ENCODE assay signal across 20 cellular contexts in genomic region chr19:42214810-42215209, GRCh38. TPM values are rescaled to one million over a fixed set of nuclear protein-coding genes. Genes with fewer than 3 reads are reported as not detected.
DNase-seq lines count a peak whose midpoint lies in the region; ATAC-seq, FAIRE-seq and TF ChIP-seq lines count a peak whose summit lies in the region.
"Had no signal": no experiment of that assay in that cellular context is flagged by ENCODE, and none has a peak within 500 bp of the region (broad histone marks: within the 10 kb centered on the region; RNA-seq: fewer than 3 reads in every experiment).

No MANE protein-coding gene starts in this region.

- H3K27ac ChIP-seq in KMS-11: no peak overlapping the region
- H3K27ac ChIP-seq in GM12878 (ENCODE audit: control insufficient read depth, insufficient read depth): no peak overlapping the region
- no peak overlapping the region for H3K27ac ChIP-seq in neural progenitor cell
- no peak overlapping the region for H3K27ac ChIP-seq in caudate nucleus (ENCODE audit: low read depth, low read length)
- H3K27ac ChIP-seq in upper lobe of right lung: no peak overlapping the region
- H3K27ac ChIP-seq: body of pancreas, uterus had no signal

- intact Hi-C loops in GM12878 (cut with micrococcal nuclease; ENCODE audit: unreplicated experiment) (no loop called here), upper lobe of right lung (cut with DNase I) (no loop called here)

- H4K20me1 ChIP-seq in KMS-11 (ENCODE audit: insufficient read depth) (peaks cover 4% of the 10 kb centered on the region; the same call in 1 of the 2 replicates), GM12878 (ENCODE audit: control insufficient read depth, insufficient read depth) (no peaks in the 10 kb centered on the region), neural progenitor cell (ENCODE audit: low read depth) (peaks cover 74% of the 10 kb centered on the region)

- H3K9me3 Mint-ChIP-seq in activated T-cell treated with anti-CD3 and anti-CD28 coated beads, Interleukin-2, amount 50 U/mL, for 24 hours: no peaks in the 10 kb centered on the region
- no peaks in the 10 kb centered on the region for H3K9me3 Mint-ChIP-seq in neural progenitor cell

- no peak for FAIRE-seq in GM12878 (lab: Jason Lieb, UNC)

- POLR2A ChIA-PET in GM12878 (lab: Charles Lee): interaction anchor here (1.9 to 4.4 kb wide), 2 partner anchors 13 to 25 kb away, joined by 5 to 22 read pairs; no protein-coding TSS in a partner anchor

- H3K36me3 Mint-ChIP-seq in activated T-cell treated with anti-CD3 and anti-CD28 coated beads, Interleukin-2, amount 50 U/mL, for 24 hours (ENCODE audit: low read depth): peaks cover 63% of the 10 kb centered on the region
- peaks cover 11% of the 10 kb centered on the region for H3K36me3 Mint-ChIP-seq in neural progenitor cell

- ATAC-seq in GM12878 (no peak), upper lobe of right lung (no peak)
- ATAC-seq: body of pancreas, Panc1 had no signal

- peaks cover 15% of the 10 kb centered on the region for H3F3A ChIP-seq in neural progenitor cell (ENCODE audit: low read depth)

- H3K27me3 ChIP-seq in KMS-11 (ENCODE audit: insufficient read depth, low read depth): no peaks in the 10 kb centered on the region
- no peaks in the 10 kb centered on the region for H3K27me3 ChIP-seq in GM12878 (replicated peaks in 1 of 2; ENCODE audit: control insufficient read depth in 2 of 2, insufficient read depth in 2 of 2, low read length in 1 of 2)
- H3K27me3 ChIP-seq in neural progenitor cell: no peaks in the 10 kb centered on the region
- H3K27me3 ChIP-seq in upper lobe of right lung: no peaks in the 10 kb centered on the region
- H3K27me3 ChIP-seq: body of pancreas, spleen, uterus had no signal

- no peaks in the 10 kb centered on the region; the same call in none of the 2 replicates for H3K36me3 ChIP-seq in KMS-11 (ENCODE audit: insufficient read depth)
- H3K36me3 ChIP-seq in GM12878 (ENCODE audit: control insufficient read depth in 2 of 2, insufficient read depth in 2 of 2, low read length in 1 of 2): peaks cover 2 to 16% of the 10 kb centered on the region in 2 experiments
- peaks cover 4% of the 10 kb centered on the region for H3K36me3 ChIP-seq in neural progenitor cell
- H3K36me3 ChIP-seq in upper lobe of right lung: peaks cover 53% of the 10 kb centered on the region
- H3K36me3 ChIP-seq: uterus had no signal

- peaks cover 64% of the 10 kb centered on the region for H3K4me1 Mint-ChIP-seq in activated T-cell treated with anti-CD3 and anti-CD28 coated beads, Interleukin-2, amount 50 U/mL, for 24 hours (ENCODE audit: low read depth)
- H3K4me1 Mint-ChIP-seq in neural progenitor cell: peaks cover 28% of the 10 kb centered on the region

- no peak for DNase-seq in activated T-cell treated with anti-CD3 and anti-CD28 coated beads, Interleukin-2, amount 50 U/mL, for 24 hours
- DNase-seq in activated T-cell treated with anti-CD3 and anti-CD28 coated beads, Interleukin-2, amount 50 U/mL, for 48 hours: no peak
- DNase-seq in GM12878 (ENCODE audit: low read depth, low spot score): no peak
- no peak for DNase-seq in neural progenitor cell (ENCODE audit: low spot score)
- no peak for DNase-seq in caudate nucleus (lab: John Stamatoyannopoulos, UW)
- DNase-seq in upper lobe of right lung: no peak
- DNase-seq in activated gamma-delta T cell (lab: John Stamatoyannopoulos, UW): no peak
- DNase-seq: ACHN; activated CD4-positive, CD25-positive, alpha-beta regulatory T cell; body of pancreas; KBM-7; kidney glomerular epithelial cell; NCI-H1105; NCI-H2171; NCI-H748 treated with DMSO at 0.1 percent for 48 hours; spleen; stimulated activated naive CD4-positive, alpha-beta T cell; uterus had no signal

- H3K4me1 ChIP-seq in KMS-11 (ENCODE audit: low read depth, poor library complexity, severe bottlenecking) (peaks cover 29% of the 10 kb centered on the region), GM12878 (ENCODE audit: control insufficient read depth, insufficient read depth, low read length) (peaks cover 15% of the 10 kb centered on the region), neural progenitor cell (peaks cover 22% of the 10 kb centered on the region), upper lobe of right lung (peaks cover 27% of the 10 kb centered on the region)

- H3K27ac Mint-ChIP-seq in activated T-cell treated with anti-CD3 and anti-CD28 coated beads, Interleukin-2, amount 50 U/mL, for 24 hours: peak overlapping the region; percentile 96
- H3K27ac Mint-ChIP-seq in neural progenitor cell: peak overlapping the region; percentile 53

- no peak for TF ChIP-seq EP300 in GM12878 (IDR thresholded peaks at IDR 0.05; ENCODE audit: borderline replicate concordance in 1 of 2, control insufficient read depth in 1 of 2, low read depth in 2 of 2, low read length in 2 of 2)

- H2AFZ ChIP-seq in KMS-11 (ENCODE audit: low read depth) (no peak overlapping the region), GM12878 (ENCODE audit: control insufficient read depth, low read depth, low read length) (no peak overlapping the region), neural progenitor cell (replicated peaks) (no peak overlapping the region)

- in situ Hi-C loops in GM12878 (cut with MboI): no loop called here

- H3K9me3 ChIP-seq in GM12878 (replicated peaks; ENCODE audit: control insufficient read depth, insufficient read depth, low read length) (no peaks in the 10 kb centered on the region), neural progenitor cell (ENCODE audit: low read depth) (no peaks in the 10 kb centered on the region), upper lobe of right lung (no peaks in the 10 kb centered on the region)
- H3K9me3 ChIP-seq: body of pancreas, spleen, uterus had no signal

- CTCF ChIA-PET in GM12878 (lab: Yijun Ruan, JAX): no interaction called here

- no TSS peak for BruUV-seq in GM12878 (replicated peaks; lab: Mats Ljungman, UMichigan)

- no peak overlapping the region for H3K9ac ChIP-seq in KMS-11
- H3K9ac ChIP-seq in GM12878 (ENCODE audit: control insufficient read depth, insufficient read depth, low read length): no peak overlapping the region
- H3K9ac ChIP-seq in neural progenitor cell: no peak overlapping the region

- SMC1A ChIA-PET in GM12878 (lab: Charles Lee; ENCODE audit: uncharacterized antibody, unreplicated experiment): interaction anchor here (0.9 to 4.6 kb wide), 2 partner anchors 12 to 105 kb away, joined by 3 to 19 read pairs; no protein-coding TSS in a partner anchor

- H3K79me2 ChIP-seq in KMS-11 (ENCODE audit: insufficient read depth, low read depth): peaks cover 27% of the 10 kb centered on the region; the same call in 1 of the 2 replicates
- H3K79me2 ChIP-seq in GM12878 (ENCODE audit: control insufficient read depth, insufficient read depth, low read length): peaks cover 34% of the 10 kb centered on the region
- peaks cover 78% of the 10 kb centered on the region for H3K79me2 ChIP-seq in neural progenitor cell (ENCODE audit: low read depth)

- H3K27me3 Mint-ChIP-seq in activated T-cell treated with anti-CD3 and anti-CD28 coated beads, Interleukin-2, amount 50 U/mL, for 24 hours: no peaks in the 10 kb centered on the region
- H3K27me3 Mint-ChIP-seq in neural progenitor cell (ENCODE audit: insufficient read depth, low read depth): peaks cover 3% of the 10 kb centered on the region

- TF ChIP-seq POLR2A in GM12878 (IDR thresholded peaks at IDR 0.05; ENCODE audit: low read depth, low read length): no peak

- H3K4me2 ChIP-seq in KMS-11 (0 out of 2 replicates have a peak overlapping the region, but pooled peaks have one; percentile 14), GM12878 (ENCODE audit: control insufficient read depth, insufficient read depth) (0 out of 2 replicates have a peak overlapping the region, but pooled peaks have one; percentile 28), neural progenitor cell (no peak overlapping the region)

- peak overlapping the region; percentile 92 for H3K4me3 Mint-ChIP-seq in activated T-cell treated with anti-CD3 and anti-CD28 coated beads, Interleukin-2, amount 50 U/mL, for 24 hours
- H3K4me3 Mint-ChIP-seq in neural progenitor cell: peak overlapping the region; percentile 38

- TF ChIP-seq RAD21 in GM12878 (IDR thresholded peaks at IDR 0.05; ENCODE audit: insufficient read depth, low read depth, low read length): no peak

- TF ChIP-seq CTCF in KMS-11 (conservative IDR thresholded peaks at IDR 0.05; ENCODE audit: low read depth, low read length) (no peak), GM12878 (IDR thresholded peaks at IDR 0.05 in 2 of 3, conservative IDR thresholded peaks at IDR 0.05 in 1 of 3; ENCODE audit: control insufficient read depth in 2 of 3, extremely low read depth in 1 of 3, insufficient read depth in 1 of 3, low read depth in 3 of 3, low read length in 3 of 3) (no peak), neural progenitor cell (IDR thresholded peaks at IDR 0.05) (no peak), upper lobe of right lung (IDR thresholded peaks at IDR 0.05) (no peak)

- WGBS in GM12878 (ENCODE audit: insufficient coverage, insufficient replicate concordance, low lambda C conversion rate, missing lambda C conversion rate): 100% methylated on average over 6 of the region's 6 CpGs

- RAD21 ChIA-PET in GM12878 (lab: Charles Lee; ENCODE audit: unreplicated experiment): no interaction called here

- no peak overlapping the region for H3K4me3 ChIP-seq in KMS-11 (IDR thresholded peaks at IDR 0.05; ENCODE audit: insufficient read depth, low read depth, low read length)
- no peak overlapping the region for H3K4me3 ChIP-seq in GM12878
- H3K4me3 ChIP-seq in neural progenitor cell: no peak overlapping the region
- no peak overlapping the region for H3K4me3 ChIP-seq in upper lobe of right lung
- H3K4me3 ChIP-seq: body of pancreas, uterus had no signal

RNA-seq across cellular contexts. Expression of gene DEDD2, which starts 2.7 kb away (rescaled TPM):
- 18.7 and 18.8 TPM in 2 replicates for total RNA-seq in GM12878 (2013; cell fraction: nucleolus; rRNA removed)
- total RNA-seq in GM12878 (2014; rRNA removed): 17.6 and 22.1 TPM in 2 replicates
- 9.5 and 9.6 TPM in 2 replicates for total RNA-seq in GM12878 (2014; rRNA removed; fragmentation: Illumina TruSeq; extraction: Trizol)
- total RNA-seq in GM12878 (2021): 15.3 and 18.2 TPM in 2 replicates
- polyA plus RNA-seq in GM12878 (2011; ENCODE audit: low read depth): 10.7 TPM
- 10.1 and 20.0 TPM in 2 replicates for polyA plus RNA-seq in GM12878 (2011; rRNA removed)
- 31.5 and 40.2 TPM in 2 replicates for polyA plus RNA-seq in GM12878 (2011; cell fraction: cytosol; rRNA removed)
- polyA plus RNA-seq in GM12878 (2011; cell fraction: nucleus; rRNA removed): 23.7 and 26.9 TPM in 2 replicates
- polyA plus RNA-seq in GM12878 (2012): 21.1 and 21.2 TPM in 2 replicates
- polyA plus RNA-seq in GM12878 (2014; fragmentation: Illumina TruSeq; extraction: Trizol): 5.1 and 12.5 TPM in 2 replicates
- polyA plus RNA-seq in GM12878 (2014; fragmentation: Nextera tagmentation; extraction: Ambion mirVana): 1 to 10 TPM; 2.5 to 3.1 TPM
- polyA plus RNA-seq in GM12878 (2014; rRNA removed): 24.0 and 28.6 TPM in 2 replicates
- polyA plus RNA-seq in GM12878 (2016; fragmentation: Nextera tagmentation; extraction: Ambion mirVana): 10 to 100 TPM; 22.0 to 24.7 TPM
- polyA minus RNA-seq in GM12878 (2011; rRNA and poly(A)+ RNA removed): 13.1 and 26.9 TPM in 2 replicates
- 6.9 and 8.0 TPM in 2 replicates for polyA minus RNA-seq in GM12878 (2011; cell fraction: cytosol; rRNA and poly(A)+ RNA removed)
- polyA minus RNA-seq in GM12878 (2011; cell fraction: nucleus; rRNA and poly(A)+ RNA removed): 8.7 and 9.5 TPM in 2 replicates
- 19.8 and 54.2 TPM in 2 replicates for total RNA-seq in neural progenitor cell (ENCODE audit: low replicate concordance)
- 25.1 TPM for total RNA-seq in upper lobe of right lung

RNA-seq across cellular contexts. Expression of gene ZNF526, which starts 5.3 kb away (rescaled TPM):
- total RNA-seq in GM12878 (2013; cell fraction: nucleolus; rRNA removed): 33.6 and 41.2 TPM in 2 replicates
- total RNA-seq in GM12878 (2014; rRNA removed) (8.3 and 9.6 TPM in 2 replicates), GM12878 (2014; rRNA removed; fragmentation: Illumina TruSeq; extraction: Trizol) (5.3 and 5.4 TPM in 2 replicates), GM12878 (2021) (14.7 and 18.3 TPM in 2 replicates), neural progenitor cell (ENCODE audit: low replicate concordance) (6.5 and 13.0 TPM in 2 replicates), upper lobe of right lung (9.6 TPM)
- 4.1 TPM for polyA plus RNA-seq in GM12878 (2011; ENCODE audit: low read depth)
- polyA plus RNA-seq in GM12878 (2011; rRNA removed) (2.1 and 4.2 TPM in 2 replicates), GM12878 (2014; fragmentation: Illumina TruSeq; extraction: Trizol) (2.4 and 4.2 TPM in 2 replicates), GM12878 (2014; fragmentation: Nextera tagmentation; extraction: Ambion mirVana) (1 to 10 TPM; 1.8 to 2.0 TPM), GM12878 (2014; rRNA removed) (5.6 and 7.2 TPM in 2 replicates), GM12878 (2016; fragmentation: Nextera tagmentation; extraction: Ambion mirVana) (10 to 100 TPM; 12.8 to 13.3 TPM)
- 4.2 and 4.4 TPM in 2 replicates for polyA plus RNA-seq in GM12878 (2011; cell fraction: cytosol; rRNA removed)
- 6.0 and 7.3 TPM in 2 replicates for polyA plus RNA-seq in GM12878 (2011; cell fraction: nucleus; rRNA removed)
- polyA plus RNA-seq in GM12878 (2012): 7.0 and 7.6 TPM in 2 replicates
- polyA minus RNA-seq in GM12878 (2011; rRNA and poly(A)+ RNA removed): 10.8 and 14.2 TPM in 2 replicates
- polyA minus RNA-seq in GM12878 (2011; cell fraction: cytosol; rRNA and poly(A)+ RNA removed): 4.4 and 5.5 TPM in 2 replicates
- 5.4 and 10.8 TPM in 2 replicates for polyA minus RNA-seq in GM12878 (2011; cell fraction: nucleus; rRNA and poly(A)+ RNA removed)

RNA-seq across cellular contexts. Expression of gene GSK3A, which starts 27.6 kb away (rescaled TPM):
- 7.7 and 11.1 TPM in 2 replicates for total RNA-seq in GM12878 (2013; cell fraction: nucleolus; rRNA removed)
- total RNA-seq in GM12878 (2014; rRNA removed): 11.5 and 15.0 TPM in 2 replicates
- 15.3 and 15.8 TPM in 2 replicates for total RNA-seq in GM12878 (2014; rRNA removed; fragmentation: Illumina TruSeq; extraction: Trizol)
- total RNA-seq in GM12878 (2021): 35.6 and 38.6 TPM in 2 replicates
- polyA plus RNA-seq in GM12878 (2011; ENCODE audit: low read depth): 12.6 TPM
- polyA plus RNA-seq in GM12878 (2011; rRNA removed): 17.5 and 41.3 TPM in 2 replicates
- 44.7 and 48.5 TPM in 2 replicates for polyA plus RNA-seq in GM12878 (2011; cell fraction: cytosol; rRNA removed)
- 32.0 and 39.9 TPM in 2 replicates for polyA plus RNA-seq in GM12878 (2011; cell fraction: nucleus; rRNA removed)
- 24.5 and 27.4 TPM in 2 replicates for polyA plus RNA-seq in GM12878 (2012)
- 35.2 and 47.9 TPM in 2 replicates for polyA plus RNA-seq in GM12878 (2014; fragmentation: Illumina TruSeq; extraction: Trizol)
- polyA plus RNA-seq in GM12878 (2014; fragmentation: Nextera tagmentation; extraction: Ambion mirVana): 1 to 10 TPM in 1 of 2 experiments, under 1 TPM in 1; 1.00 to 1.2 TPM
- polyA plus RNA-seq in GM12878 (2014; rRNA removed): 40.9 and 48.8 TPM in 2 replicates
- polyA plus RNA-seq in GM12878 (2016; fragmentation: Nextera tagmentation; extraction: Ambion mirVana): 10 to 100 TPM in 1 of 2 experiments, 1 to 10 TPM in 1; 3.8 to 11.4 TPM
- 18.6 and 31.7 TPM in 2 replicates for polyA minus RNA-seq in GM12878 (2011; rRNA and poly(A)+ RNA removed)
- 14.7 and 17.7 TPM in 2 replicates for polyA minus RNA-seq in GM12878 (2011; cell fraction: cytosol; rRNA and poly(A)+ RNA removed)
- polyA minus RNA-seq in GM12878 (2011; cell fraction: nucleus; rRNA and poly(A)+ RNA removed): 4.2 and 6.6 TPM in 2 replicates
- 22.5 and 41.3 TPM in 2 replicates for total RNA-seq in neural progenitor cell (ENCODE audit: low replicate concordance)
- 38.7 TPM for total RNA-seq in upper lobe of right lung

RNA-seq across cellular contexts. Expression of gene ERF, which starts 40.1 kb away (rescaled TPM):
- total RNA-seq in GM12878 (2013; cell fraction: nucleolus; rRNA removed): 29.9 and 31.1 TPM in 2 replicates
- total RNA-seq in GM12878 (2014; rRNA removed) (15.9 and 22.2 TPM in 2 replicates), GM12878 (2014; rRNA removed; fragmentation: Illumina TruSeq; extraction: Trizol) (12.1 and 12.8 TPM in 2 replicates), GM12878 (2021) (51.8 and 56.3 TPM in 2 replicates), neural progenitor cell (ENCODE audit: low replicate concordance) (43.1 and 94.8 TPM in 2 replicates), upper lobe of right lung (53.9 TPM)
- 3.6 TPM for polyA plus RNA-seq in GM12878 (2011; ENCODE audit: low read depth)
- polyA plus RNA-seq in GM12878 (2011; rRNA removed) (15.1 and 34.5 TPM in 2 replicates), GM12878 (2014; fragmentation: Illumina TruSeq; extraction: Trizol) (4.9 and 17.8 TPM in 2 replicates), GM12878 (2014; fragmentation: Nextera tagmentation; extraction: Ambion mirVana) (under 1 TPM; 0.02 to 0.04 TPM), GM12878 (2014; rRNA removed) (33.0 and 40.2 TPM in 2 replicates), GM12878 (2016; fragmentation: Nextera tagmentation; extraction: Ambion mirVana) (1 to 10 TPM; 8.3 to 8.9 TPM)
- polyA plus RNA-seq in GM12878 (2011; cell fraction: cytosol; rRNA removed): 23.3 and 39.9 TPM in 2 replicates
- polyA plus RNA-seq in GM12878 (2011; cell fraction: nucleus; rRNA removed): 164 and 188 TPM in 2 replicates
- polyA plus RNA-seq in GM12878 (2012): 21.7 and 22.0 TPM in 2 replicates
- polyA minus RNA-seq in GM12878 (2011; rRNA and poly(A)+ RNA removed): 27.0 and 49.3 TPM in 2 replicates
- polyA minus RNA-seq in GM12878 (2011; cell fraction: cytosol; rRNA and poly(A)+ RNA removed): 19.8 and 25.4 TPM in 2 replicates
- polyA minus RNA-seq in GM12878 (2011; cell fraction: nucleus; rRNA and poly(A)+ RNA removed): 34.6 and 45.5 TPM in 2 replicates

RNA-seq across cellular contexts. Expression of gene CIC, which starts 54.2 kb away (rescaled TPM):
- total RNA-seq in GM12878 (2013; cell fraction: nucleolus; rRNA removed): 33.3 and 49.5 TPM in 2 replicates
- 8.0 and 9.5 TPM in 2 replicates for total RNA-seq in GM12878 (2014; rRNA removed)
- total RNA-seq in GM12878 (2014; rRNA removed; fragmentation: Illumina TruSeq; extraction: Trizol): 4.3 and 6.5 TPM in 2 replicates
- total RNA-seq in GM12878 (2021): 47.3 and 50.6 TPM in 2 replicates
- polyA plus RNA-seq in GM12878 (2011; ENCODE audit: low read depth): 9.5 TPM
- polyA plus RNA-seq in GM12878 (2011; rRNA removed): 2.4 and 3.8 TPM in 2 replicates
- 6.7 and 9.9 TPM in 2 replicates for polyA plus RNA-seq in GM12878 (2011; cell fraction: cytosol; rRNA removed)
- 76.7 and 94.7 TPM in 2 replicates for polyA plus RNA-seq in GM12878 (2011; cell fraction: nucleus; rRNA removed)
- polyA plus RNA-seq in GM12878 (2012): 29.1 and 30.8 TPM in 2 replicates
- 1.7 and 7.4 TPM in 2 replicates for polyA plus RNA-seq in GM12878 (2014; fragmentation: Illumina TruSeq; extraction: Trizol)
- polyA plus RNA-seq in GM12878 (2014; fragmentation: Nextera tagmentation; extraction: Ambion mirVana): under 1 TPM; 0.18 to 0.24 TPM
- 24.0 and 27.7 TPM in 2 replicates for polyA plus RNA-seq in GM12878 (2014; rRNA removed)
- 1 to 10 TPM; 6.9 to 8.1 TPM for polyA plus RNA-seq in GM12878 (2016; fragmentation: Nextera tagmentation; extraction: Ambion mirVana)
- polyA minus RNA-seq in GM12878 (2011; rRNA and poly(A)+ RNA removed): 2.1 and 9.8 TPM in 2 replicates
- 10.2 and 11.2 TPM in 2 replicates for polyA minus RNA-seq in GM12878 (2011; cell fraction: cytosol; rRNA and poly(A)+ RNA removed)
- polyA minus RNA-seq in GM12878 (2011; cell fraction: nucleus; rRNA and poly(A)+ RNA removed): 13.1 and 24.6 TPM in 2 replicates
- 5.2 and 28.1 TPM in 2 replicates for total RNA-seq in neural progenitor cell (ENCODE audit: low replicate concordance)
- 76.7 TPM for total RNA-seq in upper lobe of right lung
